13 cellular contexts compared by ENCODE assay signal in genomic region chr17:57433396-57433944, GRCh38.
"Had no signal": no experiment of that assay in that cellular context is flagged by ENCODE, and none has a peak within 500 bp of the region (broad histone marks: within the 10 kb centered on the region; RNA-seq: fewer than 3 reads in every experiment).

No MANE protein-coding gene starts in this region.

- H3K27ac Mint-ChIP-seq: activated naive CD8-positive, alpha-beta T cell treated with anti-CD3 and anti-CD28 coated beads, Interleukin-2, amount 50 U/mL, for 24 hours; activated T-helper 1 cell treated with anti-CD3 and anti-CD28 coated beads, Interleukin-12 subunit alpha, Interleukin-12 subunit beta, Interleukin-2, Interleukin-4 antibody, amounts not matched to agents 30 ng/mL and 10 ng/mL and 1 ng/mL, durations not matched to agents 14 hours and 24 hours and 36 hours; T-helper 2 cell treated with Interferon-gamma antibody and Interleukin-4, amounts not matched to agents 5 μg/mL and 100 μg/mL, for 36 hours; type B pancreatic cell had no signal

- H3K4me3 ChIP-seq: gastrocnemius medialis, pancreas had no signal

- H3K9me3 ChIP-seq: gastrocnemius medialis, pancreas had no signal

- H3K27me3 Mint-ChIP-seq: activated naive CD8-positive, alpha-beta T cell treated with anti-CD3 and anti-CD28 coated beads, Interleukin-2, amount 50 U/mL, for 24 hours; type B pancreatic cell had no signal

- H3K9me3 Mint-ChIP-seq: activated naive CD8-positive, alpha-beta T cell treated with anti-CD3 and anti-CD28 coated beads, Interleukin-2, amount 50 U/mL, for 24 hours; activated T-helper 1 cell treated with anti-CD3 and anti-CD28 coated beads, Interleukin-12 subunit alpha, Interleukin-12 subunit beta, Interleukin-2, Interleukin-4 antibody, amounts not matched to agents 30 ng/mL and 10 ng/mL and 1 ng/mL, durations not matched to agents 14 hours and 24 hours and 36 hours; T-helper 2 cell treated with Interferon-gamma antibody and Interleukin-4, amounts not matched to agents 5 μg/mL and 100 μg/mL, for 36 hours; type B pancreatic cell had no signal

- H3K27ac ChIP-seq: gastrocnemius medialis, pancreas had no signal

- H3K27me3 ChIP-seq: gastrocnemius medialis, pancreas had no signal

- H3K4me3 Mint-ChIP-seq: activated naive CD8-positive, alpha-beta T cell treated with anti-CD3 and anti-CD28 coated beads, Interleukin-2, amount 50 U/mL, for 24 hours; activated T-helper 1 cell treated with anti-CD3 and anti-CD28 coated beads, Interleukin-12 subunit alpha, Interleukin-12 subunit beta, Interleukin-2, Interleukin-4 antibody, amounts not matched to agents 30 ng/mL and 10 ng/mL and 1 ng/mL, durations not matched to agents 14 hours and 24 hours and 36 hours; T-helper 2 cell treated with Interferon-gamma antibody and Interleukin-4, amounts not matched to agents 5 μg/mL and 100 μg/mL, for 36 hours had no signal

- ATAC-seq: activated naive CD8-positive, alpha-beta T cell treated with anti-CD3 and anti-CD28 coated beads, Interleukin-2, amount 50 U/mL, for 24 hours; gastrocnemius medialis; pancreas had no signal

- DNase-seq: activated CD4-positive, alpha-beta T cell treated with anti-CD3 and anti-CD28 coated beads, Interleukin-2, amount 50 U/mL, for 1 hour; activated CD8-positive, alpha-beta memory T cell treated with anti-CD3 and anti-CD28 coated beads for 24 hours; activated naive CD4-positive, alpha-beta T cell treated with Interleukin-2 at 50 U/mL for 16 hours; activated naive CD8-positive, alpha-beta T cell treated with anti-CD3 and anti-CD28 coated beads, Interleukin-2, amount 50 U/mL, for 24 hours; aorta; erythroblast; gastrocnemius medialis; pancreas; stimulated activated CD4-positive, alpha-beta T cell treated with anti-CD3 and anti-CD28 coated beads, Interleukin-4, amount 100 ng/mL, for 1 hour; stimulated activated naive CD4-positive, alpha-beta T cell treated with Interleukin-2 at 50 U/mL for 16 hours had no signal

- H3K36me3 ChIP-seq: gastrocnemius medialis, pancreas had no signal

- H3K4me1 ChIP-seq: pancreas had no signal
